In genomic region chr10:71754562-71754961, GRCh38 we compare ENCODE assay signal across 17 cellular contexts. TPM values are rescaled to one million over a fixed set of nuclear protein-coding genes. Genes with fewer than 3 reads are reported as not detected.
DNase-seq lines count a peak whose midpoint lies in the region; ATAC-seq and TF ChIP-seq lines count a peak whose summit lies in the region.
"Had no signal": no experiment of that assay in that cellular context is flagged by ENCODE, and none has a peak within 500 bp of the region (broad histone marks: within the 10 kb centered on the region; RNA-seq: fewer than 3 reads in every experiment).

No MANE protein-coding gene starts in this region.

- no peaks in the 10 kb centered on the region for H3K27me3 Mint-ChIP-seq in T-helper 17 cell

- no peak for TF ChIP-seq EP300 in upper lobe of left lung (IDR thresholded peaks at IDR 0.05)

- TF ChIP-seq CTCF in upper lobe of left lung (IDR thresholded peaks at IDR 0.05): no peak

- H3K4me1 Mint-ChIP-seq in T-helper 17 cell: peaks cover 75% of the 10 kb centered on the region

- H3K36me3 ChIP-seq in upper lobe of left lung: peaks cover 3 to 87% (median 24%) of the 10 kb centered on the region in 4 donors

- H3K27me3 ChIP-seq in upper lobe of left lung: no peaks in the 10 kb centered on the region
- H3K27me3 ChIP-seq: MG63, testis had no signal

- ATAC-seq in Right ventricle myocardium inferior (no peak), left ventricle myocardium superior (no peak), T-helper 17 cell (no peak), left lobe of liver (peak; percentile 47), upper lobe of left lung (ENCODE audit: low FRiP score in 2 of 2) (peak in 1 of 2 donors; percentile 32), HG03457 (IDR thresholded peaks at IDR 0.05; ENCODE audit: unreplicated experiment) (no peak), HG02973 (IDR thresholded peaks at IDR 0.05; ENCODE audit: unreplicated experiment) (no peak)
- ATAC-seq: left cardiac atrium had no signal

- H3K27ac ChIP-seq in upper lobe of left lung: peak overlapping the region; percentile 81 to 90 (median 86)
- H3K27ac ChIP-seq: testis had no signal

- H3K4me3 ChIP-seq in upper lobe of left lung: no peak overlapping the region
- H3K4me3 ChIP-seq: MG63, testis had no signal

- peaks cover 70 to 89% (median 73%) of the 10 kb centered on the region in 4 donors for H3K4me1 ChIP-seq in upper lobe of left lung
- H3K4me1 ChIP-seq: parathyroid adenoma had no signal

- intact Hi-C loops in Right ventricle myocardium inferior (cut with DNase I): no loop called here
- intact Hi-C loops in left ventricle myocardium superior (cut with micrococcal nuclease): no loop called here

- H3K9me3 ChIP-seq in T-helper 17 cell (ENCODE audit: control insufficient read depth, low read length, poor library complexity, severe bottlenecking): no peaks in the 10 kb centered on the region
- H3K9me3 ChIP-seq in upper lobe of left lung: no peaks in the 10 kb centered on the region
- H3K9me3 ChIP-seq: MG63, testis had no signal

- no peak for TF ChIP-seq POLR2A in upper lobe of left lung (IDR thresholded peaks at IDR 0.05)

- WGBS in upper lobe of left lung, 2 donors: 50 to 62% methylated on average over 3 of the region's 3 CpGs

- peaks cover 2% of the 10 kb centered on the region for H3K36me3 Mint-ChIP-seq in T-helper 17 cell (ENCODE audit: low read depth)

- no peak overlapping the region for H3K4me3 Mint-ChIP-seq in T-helper 17 cell

- H3K27ac Mint-ChIP-seq in T-helper 17 cell: peak overlapping the region; percentile 94

- DNase-seq in Right ventricle myocardium inferior (ENCODE audit: missing footprints) (peak; percentile 6), left ventricle myocardium superior (no peak), T-helper 17 cell (no peak), left lobe of liver (ENCODE audit: low spot score) (no peak), upper lobe of left lung (no peak), NCI-H345 (lab: John Stamatoyannopoulos, UW) (no peak)
- DNase-seq: dermis blood vessel endothelial cell; GDM1; left cardiac atrium; MG63; stimulated activated CD4-positive, alpha-beta T cell treated with anti-CD3 and anti-CD28 coated beads, Interleukin-4, amount 100 ng/mL, for 4 hours; testis had no signal

RNA-seq across cellular contexts. Expression of gene VSIR, which starts 18.8 kb away (rescaled TPM):
- total RNA-seq in Right ventricle myocardium inferior (140 TPM), left ventricle myocardium superior (127 TPM), T-helper 17 cell (100 to 1,000 TPM; 119 to 124 TPM), left lobe of liver (7.0 TPM), upper lobe of left lung (100 to 1,000 TPM in 2 of 6 donors, 10 to 100 TPM in 4; 51.7 to 167 (median 92.5) TPM)

RNA-seq across cellular contexts. Expression of gene C10orf105, which starts 35.0 kb away (rescaled TPM):
- total RNA-seq in Right ventricle myocardium inferior (0.05 TPM), left ventricle myocardium superior (0.07 TPM), T-helper 17 cell (under 1 TPM; 0.31 to 0.37 TPM), left lobe of liver (not detected), upper lobe of left lung (1 to 10 TPM in 1 of 6 donors, under 1 TPM in 4, not detected in 1; 0.15 to 1.0 (median 0.44) TPM)
- total RNA-seq: NCI-H460, SK-MEL-5 had no signal
